14 cellular contexts compared by ENCODE assay signal in the genomic region with DNA sequence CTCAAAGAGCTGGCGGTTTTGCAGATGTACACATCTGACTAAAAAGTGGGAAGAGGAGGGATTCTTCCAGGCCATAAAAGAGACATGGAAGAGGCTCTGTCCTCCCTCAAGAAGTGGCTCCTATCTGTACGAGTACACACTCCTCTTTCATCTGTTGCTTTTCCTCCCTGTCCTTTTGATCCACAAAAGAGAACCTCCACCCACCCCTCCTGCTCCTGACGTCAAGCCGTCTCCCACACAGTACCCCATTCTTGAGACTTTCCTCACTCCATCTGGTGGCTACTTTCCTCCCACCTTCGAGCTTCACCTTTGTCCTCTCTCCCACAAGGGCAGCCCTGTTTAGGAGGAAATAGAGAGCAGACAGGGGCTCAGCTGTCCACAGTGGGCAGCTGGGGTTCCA.
"Had no signal": no experiment of that assay in that cellular context is flagged by ENCODE, and none has a peak within 500 bp of the region (broad histone marks: within the 10 kb centered on the region; RNA-seq: fewer than 3 reads in every experiment).

No MANE protein-coding gene starts in this region.

- H3K27ac ChIP-seq: body of pancreas, foreskin keratinocyte, left lung, neutrophil, thyroid gland had no signal

- H3K27ac Mint-ChIP-seq: activated naive CD4-positive, alpha-beta T cell treated with anti-CD3 and anti-CD28 coated beads for 36 hours; effector memory CD8-positive, alpha-beta T cell had no signal

- ATAC-seq: activated T-cell treated with anti-CD3 and anti-CD28 coated beads, Interleukin-2, amount 50 U/mL, for 4 hours; body of pancreas; effector memory CD8-positive, alpha-beta T cell; foreskin keratinocyte; left lung had no signal

- H3K4me3 ChIP-seq: body of pancreas, left lung, thyroid gland had no signal

- H3K27me3 Mint-ChIP-seq: effector memory CD8-positive, alpha-beta T cell had no signal

- H3K9me3 ChIP-seq: body of pancreas, left lung, neutrophil, thyroid gland had no signal

- H3K4me3 Mint-ChIP-seq: activated naive CD4-positive, alpha-beta T cell treated with anti-CD3 and anti-CD28 coated beads for 36 hours; activated T-cell treated with anti-CD3 and anti-CD28 coated beads, Interleukin-2, amount 50 U/mL, for 4 hours; effector memory CD8-positive, alpha-beta T cell had no signal

- DNase-seq: activated CD4-positive, alpha-beta T cell treated with anti-CD3 and anti-CD28 coated beads, Interleukin-2, amount 50 U/mL, for 1 hour; activated CD8-positive, alpha-beta memory T cell treated with anti-CD3 and anti-CD28 coated beads, Interleukin-2, amount 50 U/mL, for 4 hours; activated naive CD4-positive, alpha-beta T cell treated with anti-CD3 and anti-CD28 coated beads for 36 hours; activated T-cell treated with anti-CD3 and anti-CD28 coated beads, Interleukin-2, amount 50 U/mL, for 4 hours; body of pancreas; caudate nucleus; effector memory CD8-positive, alpha-beta T cell; foreskin keratinocyte; left lung; stimulated activated naive CD4-positive, alpha-beta T cell; T-helper 1 cell; T1000; thyroid gland had no signal

- H3K36me3 ChIP-seq: left lung, neutrophil, thyroid gland had no signal

- H3K27me3 ChIP-seq: body of pancreas, foreskin keratinocyte, left lung, neutrophil, thyroid gland had no signal

- H3K4me1 ChIP-seq: foreskin keratinocyte, thyroid gland had no signal

- H3K9me3 Mint-ChIP-seq: activated naive CD4-positive, alpha-beta T cell treated with anti-CD3 and anti-CD28 coated beads for 36 hours; activated T-cell treated with anti-CD3 and anti-CD28 coated beads, Interleukin-2, amount 50 U/mL, for 4 hours; effector memory CD8-positive, alpha-beta T cell had no signal
